Comparison of ENCODE assay signal across 1 cellular context in genomic region chr10:100346351-100346764, GRCh38.
A peak's percentile ranks its signal among the peaks of the same experiment; 100 is the strongest.
TF ChIP-seq lines count a peak whose summit lies in the region.

No MANE protein-coding gene starts in this region.

TF ChIP-seq in K562, 482 proteins besides CTCF, POLR2A, EP300 and RAD21 (continued from another document and continues in another):
- TF ChIP-seq, protein P1, sequence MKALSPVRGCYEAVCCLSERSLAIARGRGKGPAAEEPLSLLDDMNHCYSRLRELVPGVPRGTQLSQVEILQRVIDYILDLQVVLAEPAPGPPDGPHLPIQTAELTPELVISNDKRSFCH (CRISPR knock-in tag; IDR thresholded peaks at IDR 0.05): no peak
- TF ChIP-seq, protein P1 (tag; IDR thresholded peaks at IDR 0.05): no peak
- TF ChIP-seq ATF1 (CRISPR knock-in tag; IDR thresholded peaks at IDR 0.05) (no peak), ATF1 (tag; IDR thresholded peaks at IDR 0.05) (no peak; the same call in 1 of the 2 replicates), XRCC3 (IDR thresholded peaks at IDR 0.05) (no peak), ZNF133 (CRISPR knock-in tag; IDR thresholded peaks at IDR 0.05) (no peak), ZEB2 (IDR thresholded peaks at IDR 0.05) (no peak), E2F3 (CRISPR knock-in tag; IDR thresholded peaks at IDR 0.05) (no peak), FOXJ2 (tag; IDR thresholded peaks at IDR 0.05) (no peak), MAZ (CRISPR knock-in tag; conservative IDR thresholded peaks at IDR 0.05 in 1 of 2, IDR thresholded peaks at IDR 0.05 in 1 of 2) (no peak), LCOR (CRISPR knock-in tag; IDR thresholded peaks at IDR 0.05) (no peak), ZNF551 (CRISPR knock-in tag; IDR thresholded peaks at IDR 0.05) (no peak), ZNF184 (CRISPR knock-in tag; IDR thresholded peaks at IDR 0.05) (no peak), ZNF589 (CRISPR knock-in tag; IDR thresholded peaks at IDR 0.05; ENCODE audit: low read depth) (no peak), GMEB1 (CRISPR knock-in tag; IDR thresholded peaks at IDR 0.05) (no peak), PURB (CRISPR knock-in tag; IDR thresholded peaks at IDR 0.05; ENCODE audit: low read depth) (no peak), ESRRA (IDR thresholded peaks at IDR 0.05; ENCODE audit: borderline replicate concordance, low read depth) (no peak), SUPT5H (IDR thresholded peaks at IDR 0.05) (no peak), GABPA (tag; conservative IDR thresholded peaks at IDR 0.05; ENCODE audit: low read depth) (no peak), TOE1 (IDR thresholded peaks at IDR 0.05; ENCODE audit: borderline replicate concordance) (0 out of 2 replicates have a peak, but pooled peaks have one; percentile 11), TOE1 (CRISPR knock-in tag; IDR thresholded peaks at IDR 0.05; ENCODE audit: borderline replicate concordance, low read depth) (no peak), ATF7 (IDR thresholded peaks at IDR 0.05) (no peak), HNRNPH1 (optimal IDR thresholded peaks at IDR 0.05; ENCODE audit: low read depth, low read length) (no peak), ESRRB (CRISPR knock-in tag; IDR thresholded peaks at IDR 0.05; ENCODE audit: borderline replicate concordance) (no peak), ZNF512 (tag; IDR thresholded peaks at IDR 0.05) (no peak), TGIF2 (CRISPR knock-in tag; IDR thresholded peaks at IDR 0.05) (no peak), CBX3 (IDR thresholded peaks at IDR 0.05; ENCODE audit: borderline replicate concordance in 1 of 2, low read length in 2 of 2) (no peak), SMARCA5 (IDR thresholded peaks at IDR 0.05) (no peak), SMAD1 (IDR thresholded peaks at IDR 0.05; ENCODE audit: low read depth, low read length, partially characterized antibody) (no peak), ZNF124 (CRISPR knock-in tag; IDR thresholded peaks at IDR 0.05) (no peak), ZC3H11A (IDR thresholded peaks at IDR 0.05; ENCODE audit: low read depth, low read length) (no peak), SOX6 (IDR thresholded peaks at IDR 0.05) (peak; percentile 71), ZNF764 (CRISPR knock-in tag; IDR thresholded peaks at IDR 0.05; ENCODE audit: low read depth) (no peak), HDGF (IDR thresholded peaks at IDR 0.05) (no peak), FUS (optimal IDR thresholded peaks at IDR 0.05; ENCODE audit: low read depth, low read length) (no peak), TAL1 (IDR thresholded peaks at IDR 0.05) (no peak), ZNF668 (CRISPR knock-in tag; IDR thresholded peaks at IDR 0.05) (no peak), CEBPG (CRISPR knock-in tag; IDR thresholded peaks at IDR 0.05) (no peak), CEBPG (tag; conservative IDR thresholded peaks at IDR 0.05 in 1 of 2, IDR thresholded peaks at IDR 0.05 in 1 of 2) (no peak), KLF16 (IDR thresholded peaks at IDR 0.05) (no peak), PCBP2 (IDR thresholded peaks at IDR 0.05; ENCODE audit: low read depth, low read length, poor library complexity, severe bottlenecking) (no peak), CC2D1A (IDR thresholded peaks at IDR 0.05) (no peak), EP400 (IDR thresholded peaks at IDR 0.05) (peak; percentile 85; the same call in 1 of the 2 replicates), MXI1 (IDR thresholded peaks at IDR 0.05; ENCODE audit: low read depth, low read length) (0 out of 2 replicates have a peak, but pooled peaks have one; percentile 61), ETV5 (CRISPR knock-in tag; IDR thresholded peaks at IDR 0.05; ENCODE audit: low read depth) (no peak), SAFB (IDR thresholded peaks at IDR 0.05; ENCODE audit: borderline replicate concordance, low read depth, low read length) (0 out of 2 replicates have a peak, but pooled peaks have one; percentile 39), ETS1 (conservative IDR thresholded peaks at IDR 0.05; ENCODE audit: control insufficient read depth, low read depth, low read length) (peak; percentile 45; the same call in 1 of the 2 replicates), CHD1 (IDR thresholded peaks at IDR 0.05; ENCODE audit: low read length) (no peak), HOMEZ (CRISPR knock-in tag; IDR thresholded peaks at IDR 0.05) (no peak), DNMT1 (IDR thresholded peaks at IDR 0.05) (no peak)
- TF ChIP-seq, protein P2, sequence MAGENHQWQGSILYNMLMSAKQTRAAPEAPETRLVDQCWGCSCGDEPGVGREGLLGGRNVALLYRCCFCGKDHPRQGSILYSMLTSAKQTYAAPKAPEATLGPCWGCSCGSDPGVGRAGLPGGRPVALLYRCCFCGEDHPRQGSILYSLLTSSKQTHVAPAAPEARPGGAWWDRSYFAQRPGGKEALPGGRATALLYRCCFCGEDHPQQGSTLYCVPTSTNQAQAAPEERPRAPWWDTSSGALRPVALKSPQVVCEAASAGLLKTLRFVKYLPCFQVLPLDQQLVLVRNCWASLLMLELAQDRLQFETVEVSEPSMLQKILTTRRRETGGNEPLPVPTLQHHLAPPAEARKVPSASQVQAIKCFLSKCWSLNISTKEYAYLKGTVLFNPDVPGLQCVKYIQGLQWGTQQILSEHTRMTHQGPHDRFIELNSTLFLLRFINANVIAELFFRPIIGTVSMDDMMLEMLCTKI (IDR thresholded peaks at IDR 0.05; ENCODE audit: partially characterized antibody): no peak
- TF ChIP-seq, protein P3, sequence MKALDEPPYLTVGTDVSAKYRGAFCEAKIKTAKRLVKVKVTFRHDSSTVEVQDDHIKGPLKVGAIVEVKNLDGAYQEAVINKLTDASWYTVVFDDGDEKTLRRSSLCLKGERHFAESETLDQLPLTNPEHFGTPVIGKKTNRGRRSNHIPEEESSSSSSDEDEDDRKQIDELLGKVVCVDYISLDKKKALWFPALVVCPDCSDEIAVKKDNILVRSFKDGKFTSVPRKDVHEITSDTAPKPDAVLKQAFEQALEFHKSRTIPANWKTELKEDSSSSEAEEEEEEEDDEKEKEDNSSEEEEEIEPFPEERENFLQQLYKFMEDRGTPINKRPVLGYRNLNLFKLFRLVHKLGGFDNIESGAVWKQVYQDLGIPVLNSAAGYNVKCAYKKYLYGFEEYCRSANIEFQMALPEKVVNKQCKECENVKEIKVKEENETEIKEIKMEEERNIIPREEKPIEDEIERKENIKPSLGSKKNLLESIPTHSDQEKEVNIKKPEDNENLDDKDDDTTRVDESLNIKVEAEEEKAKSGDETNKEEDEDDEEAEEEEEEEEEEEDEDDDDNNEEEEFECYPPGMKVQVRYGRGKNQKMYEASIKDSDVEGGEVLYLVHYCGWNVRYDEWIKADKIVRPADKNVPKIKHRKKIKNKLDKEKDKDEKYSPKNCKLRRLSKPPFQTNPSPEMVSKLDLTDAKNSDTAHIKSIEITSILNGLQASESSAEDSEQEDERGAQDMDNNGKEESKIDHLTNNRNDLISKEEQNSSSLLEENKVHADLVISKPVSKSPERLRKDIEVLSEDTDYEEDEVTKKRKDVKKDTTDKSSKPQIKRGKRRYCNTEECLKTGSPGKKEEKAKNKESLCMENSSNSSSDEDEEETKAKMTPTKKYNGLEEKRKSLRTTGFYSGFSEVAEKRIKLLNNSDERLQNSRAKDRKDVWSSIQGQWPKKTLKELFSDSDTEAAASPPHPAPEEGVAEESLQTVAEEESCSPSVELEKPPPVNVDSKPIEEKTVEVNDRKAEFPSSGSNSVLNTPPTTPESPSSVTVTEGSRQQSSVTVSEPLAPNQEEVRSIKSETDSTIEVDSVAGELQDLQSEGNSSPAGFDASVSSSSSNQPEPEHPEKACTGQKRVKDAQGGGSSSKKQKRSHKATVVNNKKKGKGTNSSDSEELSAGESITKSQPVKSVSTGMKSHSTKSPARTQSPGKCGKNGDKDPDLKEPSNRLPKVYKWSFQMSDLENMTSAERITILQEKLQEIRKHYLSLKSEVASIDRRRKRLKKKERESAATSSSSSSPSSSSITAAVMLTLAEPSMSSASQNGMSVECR (CRISPR knock-in tag; IDR thresholded peaks at IDR 0.05): peak; percentile 72; the same call in 1 of the 2 replicates
- TF ChIP-seq, protein P4, sequence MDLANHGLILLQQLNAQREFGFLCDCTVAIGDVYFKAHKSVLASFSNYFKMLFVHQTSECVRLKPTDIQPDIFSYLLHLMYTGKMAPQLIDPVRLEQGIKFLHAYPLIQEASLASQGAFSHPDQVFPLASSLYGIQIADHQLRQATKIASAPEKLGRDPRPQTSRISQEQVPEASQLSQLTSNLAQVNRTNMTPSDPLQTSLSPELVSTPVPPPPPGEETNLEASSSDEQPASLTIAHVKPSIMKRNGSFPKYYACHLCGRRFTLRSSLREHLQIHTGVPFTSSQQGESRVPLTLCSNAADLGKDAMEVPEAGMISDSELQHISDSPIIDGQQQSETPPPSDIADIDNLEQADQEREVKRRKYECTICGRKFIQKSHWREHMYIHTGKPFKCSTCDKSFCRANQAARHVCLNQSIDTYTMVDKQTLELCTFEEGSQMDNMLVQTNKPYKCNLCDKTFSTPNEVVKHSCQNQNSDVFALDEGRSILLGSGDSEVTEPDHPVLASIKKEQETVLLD (IDR thresholded peaks at IDR 0.05): no peak
- TF ChIP-seq, protein P5, sequence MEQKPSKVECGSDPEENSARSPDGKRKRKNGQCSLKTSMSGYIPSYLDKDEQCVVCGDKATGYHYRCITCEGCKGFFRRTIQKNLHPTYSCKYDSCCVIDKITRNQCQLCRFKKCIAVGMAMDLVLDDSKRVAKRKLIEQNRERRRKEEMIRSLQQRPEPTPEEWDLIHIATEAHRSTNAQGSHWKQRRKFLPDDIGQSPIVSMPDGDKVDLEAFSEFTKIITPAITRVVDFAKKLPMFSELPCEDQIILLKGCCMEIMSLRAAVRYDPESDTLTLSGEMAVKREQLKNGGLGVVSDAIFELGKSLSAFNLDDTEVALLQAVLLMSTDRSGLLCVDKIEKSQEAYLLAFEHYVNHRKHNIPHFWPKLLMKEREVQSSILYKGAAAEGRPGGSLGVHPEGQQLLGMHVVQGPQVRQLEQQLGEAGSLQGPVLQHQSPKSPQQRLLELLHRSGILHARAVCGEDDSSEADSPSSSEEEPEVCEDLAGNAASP (IDR thresholded peaks at IDR 0.05): no peak
- TF ChIP-seq, protein P6, sequence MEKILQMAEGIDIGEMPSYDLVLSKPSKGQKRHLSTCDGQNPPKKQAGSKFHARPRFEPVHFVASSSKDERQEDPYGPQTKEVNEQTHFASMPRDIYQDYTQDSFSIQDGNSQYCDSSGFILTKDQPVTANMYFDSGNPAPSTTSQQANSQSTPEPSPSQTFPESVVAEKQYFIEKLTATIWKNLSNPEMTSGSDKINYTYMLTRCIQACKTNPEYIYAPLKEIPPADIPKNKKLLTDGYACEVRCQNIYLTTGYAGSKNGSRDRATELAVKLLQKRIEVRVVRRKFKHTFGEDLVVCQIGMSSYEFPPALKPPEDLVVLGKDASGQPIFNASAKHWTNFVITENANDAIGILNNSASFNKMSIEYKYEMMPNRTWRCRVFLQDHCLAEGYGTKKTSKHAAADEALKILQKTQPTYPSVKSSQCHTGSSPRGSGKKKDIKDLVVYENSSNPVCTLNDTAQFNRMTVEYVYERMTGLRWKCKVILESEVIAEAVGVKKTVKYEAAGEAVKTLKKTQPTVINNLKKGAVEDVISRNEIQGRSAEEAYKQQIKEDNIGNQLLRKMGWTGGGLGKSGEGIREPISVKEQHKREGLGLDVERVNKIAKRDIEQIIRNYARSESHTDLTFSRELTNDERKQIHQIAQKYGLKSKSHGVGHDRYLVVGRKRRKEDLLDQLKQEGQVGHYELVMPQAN (IDR thresholded peaks at IDR 0.05; ENCODE audit: borderline replicate concordance): peak; percentile 91
